In the genomic region with DNA sequence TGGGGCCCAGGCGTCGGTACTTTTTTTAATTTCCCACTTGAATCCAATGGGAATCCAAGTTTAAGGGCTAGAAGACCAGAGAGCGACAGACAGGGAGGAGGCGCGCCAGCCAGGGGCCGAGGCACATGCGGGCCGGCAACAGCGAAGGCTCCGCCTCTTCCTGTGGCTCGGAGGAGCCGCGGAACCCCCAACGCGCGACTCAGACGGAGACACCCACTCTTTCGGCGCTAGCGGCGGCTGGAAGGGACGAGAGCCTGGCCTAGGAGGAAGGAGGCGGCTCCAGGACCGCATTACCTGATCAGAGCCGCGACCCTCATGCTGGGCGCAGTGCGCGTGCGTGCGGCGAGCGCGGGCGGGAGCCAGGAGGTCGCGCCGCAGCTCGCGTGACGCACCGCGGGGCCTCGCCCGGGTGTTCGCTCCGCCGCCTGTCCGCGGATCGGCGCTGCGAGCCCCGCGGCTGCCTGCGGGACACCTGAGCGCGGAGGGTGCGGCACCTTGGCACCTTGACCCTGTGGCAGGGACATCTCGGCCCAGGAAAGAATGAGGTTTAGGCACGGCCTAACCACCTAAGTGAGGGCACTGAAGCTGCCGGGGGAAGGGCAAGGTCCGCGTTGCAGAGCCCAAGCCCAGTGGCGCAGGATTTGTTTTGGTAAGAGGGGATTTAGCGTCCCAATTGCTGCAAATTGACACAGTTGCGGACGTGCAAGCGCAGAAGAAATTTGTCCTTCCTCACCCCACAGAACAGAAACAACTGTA, we compare ENCODE assay signal across 8 cellular contexts. TPM values are rescaled to one million over a fixed set of nuclear protein-coding genes. Genes with fewer than 3 reads are reported as not detected.
DNase-seq lines count a peak whose midpoint lies in the region; ATAC-seq and TF ChIP-seq lines count a peak whose summit lies in the region.

A gene with protein sequence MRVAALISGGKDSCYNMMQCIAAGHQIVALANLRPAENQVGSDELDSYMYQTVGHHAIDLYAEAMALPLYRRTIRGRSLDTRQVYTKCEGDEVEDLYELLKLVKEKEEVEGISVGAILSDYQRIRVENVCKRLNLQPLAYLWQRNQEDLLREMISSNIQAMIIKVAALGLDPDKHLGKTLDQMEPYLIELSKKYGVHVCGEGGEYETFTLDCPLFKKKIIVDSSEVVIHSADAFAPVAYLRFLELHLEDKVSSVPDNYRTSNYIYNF (minus strand): TSS at position 341 of the 756 bp plus-strand sequence. CDS start 24 bp downstream, at position 317.

- under 1% methylated on average over 69 of the region's 69 CpGs for WGBS in liver

- peak in 1 of 2 donors; percentile 35 for TF ChIP-seq RAD21 in liver (IDR thresholded peaks at IDR 0.05)

- intact Hi-C loops in activated CD4-positive, alpha-beta T cell treated with anti-CD3 and anti-CD28 coated beads, Interleukin-2, amount 10 ng/mL, durations not matched to agents 24 days and 14 days (cut with micrococcal nuclease): loop anchor here (5.0 kb wide), 3 partner anchors 111 to 1509 kb away; partner anchors contain the start of genes AVEN and ZNF770

- H3K9me3 Mint-ChIP-seq in activated CD4-positive, alpha-beta T cell treated with anti-CD3 and anti-CD28 coated beads, Interleukin-2, amount 10 ng/mL, durations not matched to agents 24 days and 14 days: no peaks in the 10 kb centered on the region

- no peaks in the 10 kb centered on the region for H3K36me3 ChIP-seq in BE2C
- peaks cover 0 to 5% (median 0%) of the 10 kb centered on the region in 4 donors for H3K36me3 ChIP-seq in liver (ENCODE audit: control insufficient read depth in 4 of 4, insufficient read depth in 3 of 4, low read depth in 1 of 4, low read length in 3 of 4)

- peak within 1 kb of the TSS; percentile 93 to 96 for H3K27ac ChIP-seq in liver (ENCODE audit: low read depth in 1 of 2, low read length in 2 of 2)

- H3K27ac Mint-ChIP-seq in activated CD4-positive, alpha-beta T cell treated with anti-CD3 and anti-CD28 coated beads, Interleukin-2, amount 10 ng/mL, durations not matched to agents 24 days and 14 days: peak within 1 kb of the TSS; percentile 99

- peak within 1 kb of the TSS; percentile 80 to 86 for H3K9ac ChIP-seq in liver (ENCODE audit: low read depth in 1 of 2, low read length in 2 of 2)

- no peaks in the 10 kb centered on the region for H3K4me1 ChIP-seq in BE2C
- H3K4me1 ChIP-seq in liver (ENCODE audit: control insufficient read depth in 4 of 4, insufficient read depth in 4 of 4, low read length in 3 of 4): peaks cover 0 to 15% (median 9%) of the 10 kb centered on the region in 4 donors

- H3K9me3 ChIP-seq in BE2C (no peaks in the 10 kb centered on the region), liver (ENCODE audit: control insufficient read depth in 4 of 4, low read length in 3 of 4) (no peaks in the 10 kb centered on the region)

- TF ChIP-seq CTCF in BE2C (IDR thresholded peaks at IDR 0.05; ENCODE audit: low read depth, low read length) (no peak), liver (IDR thresholded peaks at IDR 0.05; ENCODE audit: low read depth, low read length, missing input control) (no peak)

- ATAC-seq in GM19043 (IDR thresholded peaks at IDR 0.05; ENCODE audit: low read depth, unreplicated experiment) (peak; percentile 85), HG03354 (IDR thresholded peaks at IDR 0.05; ENCODE audit: poor library complexity, severe bottlenecking, unreplicated experiment) (peak; percentile 89)

- H3K36me3 Mint-ChIP-seq in activated CD4-positive, alpha-beta T cell treated with anti-CD3 and anti-CD28 coated beads, Interleukin-2, amount 10 ng/mL, durations not matched to agents 24 days and 14 days (ENCODE audit: low read depth): no peaks in the 10 kb centered on the region

- H3K27me3 Mint-ChIP-seq in activated CD4-positive, alpha-beta T cell treated with anti-CD3 and anti-CD28 coated beads, Interleukin-2, amount 10 ng/mL, durations not matched to agents 24 days and 14 days: no peaks in the 10 kb centered on the region

- DNase-seq in BE2C: peak; percentile 91
- DNase-seq in NCI-H524 treated with DMSO at 0.1 percent for 48 hours (lab: John Stamatoyannopoulos, UW): peak; percentile 78
- peak; percentile 94 for DNase-seq in activated CD4-positive, alpha-beta T cell treated with anti-CD3 and anti-CD28 coated beads, Interleukin-2, amount 10 ng/mL, durations not matched to agents 24 days and 14 days
- DNase-seq in dedifferentiated amniotic fluid mesenchymal stem cell (ENCODE audit: extremely low spot score): peak; percentile 60
- DNase-seq in stimulated activated CD4-positive, alpha-beta T cell treated with anti-CD3 and anti-CD28 coated beads, Interleukin-4, amount 100 ng/mL, for 1 hour: peak; percentile 86

- peak within 1 kb of the TSS; percentile 97 for H3K4me3 Mint-ChIP-seq in activated CD4-positive, alpha-beta T cell treated with anti-CD3 and anti-CD28 coated beads, Interleukin-2, amount 10 ng/mL, durations not matched to agents 24 days and 14 days

- H3K4me1 Mint-ChIP-seq in activated CD4-positive, alpha-beta T cell treated with anti-CD3 and anti-CD28 coated beads, Interleukin-2, amount 10 ng/mL, durations not matched to agents 24 days and 14 days: peaks cover 13% of the 10 kb centered on the region

- peak within 1 kb of the TSS; percentile 71 for H3K4me3 ChIP-seq in BE2C (ENCODE audit: low read depth, low read length)
- peak within 1 kb of the TSS; percentile 56 to 91 (median 64) for H3K4me3 ChIP-seq in liver (ENCODE audit: low read depth in 1 of 3, low read length in 3 of 3)

- H3K27me3 ChIP-seq in BE2C: no peaks in the 10 kb centered on the region
- no peaks in the 10 kb centered on the region for H3K27me3 ChIP-seq in liver (ENCODE audit: control insufficient read depth in 4 of 4, insufficient read depth in 4 of 4, low read length in 3 of 4)

TF ChIP-seq in liver, 16 proteins besides CTCF, POLR2A, EP300 and RAD21:
- TF ChIP-seq RXRA (IDR thresholded peaks at IDR 0.05) (peak in 1 of 2 donors; percentile 6), REST (IDR thresholded peaks at IDR 0.05) (no peak), TAF1 (conservative IDR thresholded peaks at IDR 0.05) (peak; percentile 48), FOXA2 (IDR thresholded peaks at IDR 0.05) (no peak), ATF3 (IDR thresholded peaks at IDR 0.05) (no peak), SP1 (IDR thresholded peaks at IDR 0.05) (peak; percentile 43), GABPA (IDR thresholded peaks at IDR 0.05 in 1 of 2, conservative IDR thresholded peaks at IDR 0.05 in 1 of 2) (peak in 1 of 2 donors; percentile 46), HNF4A (conservative IDR thresholded peaks at IDR 0.05) (peak; percentile 65 to 69), YY1 (IDR thresholded peaks at IDR 0.05) (peak; percentile 58)
- TF ChIP-seq, protein P1, sequence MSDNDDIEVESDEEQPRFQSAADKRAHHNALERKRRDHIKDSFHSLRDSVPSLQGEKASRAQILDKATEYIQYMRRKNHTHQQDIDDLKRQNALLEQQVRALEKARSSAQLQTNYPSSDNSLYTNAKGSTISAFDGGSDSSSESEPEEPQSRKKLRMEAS (IDR thresholded peaks at IDR 0.05): peak; percentile 60

RNA-seq across cellular contexts. Expression of the gene that starts here (rescaled TPM):
- 17.8 TPM for polyA plus RNA-seq in BE2C (2012; ENCODE audit: insufficient read depth, insufficient read length, low read depth)
- 13.2 and 15.2 TPM in 2 replicates for total RNA-seq in activated CD4-positive, alpha-beta T cell treated with anti-CD3 and anti-CD28 coated beads, Interleukin-2, amount 10 ng/mL, durations not matched to agents 24 days and 14 days
- 10 to 100 TPM in 1 of 2 donors, 1 to 10 TPM in 1; 8.4 to 14.3 TPM for total RNA-seq in liver
- 10 to 100 TPM in 1 of 2 donors, 1 to 10 TPM in 1; 3.4 to 12.3 TPM for polyA plus RNA-seq in liver

Comparison
In these comparisons a context has a peak if more than half of its experiments do, and no peak if none do; other contexts are left out.
1. Peak in every context shown above with its lines: DNase-seq, ATAC-seq, H3K4me3 ChIP-seq and H3K27ac ChIP-seq.